8 cellular contexts compared by ENCODE assay signal in genomic region chr2:164495491-164496223, GRCh38.
A peak's percentile ranks its signal among the peaks of the same experiment; 100 is the strongest.
DNase-seq lines count a peak whose midpoint lies in the region; ATAC-seq and TF ChIP-seq lines count a peak whose summit lies in the region.

No MANE protein-coding gene starts in this region.

- CTCF ChIA-PET in HEK293T (lab: Yijun Ruan, JAX): no interaction called here

- no peak for ATAC-seq in HG03175 (IDR thresholded peaks at IDR 0.05; ENCODE audit: unreplicated experiment)

- DNase-seq in A172 (ENCODE audit: low spot score) (peak; percentile 78), HEK293T (ENCODE audit: extremely low spot score) (peak; percentile 50), amniotic epithelial cell (ENCODE audit: low read depth) (peak; percentile 52), iPS-NIHi7 (ENCODE audit: extremely low spot score) (peak; percentile 52), NCI-H510A treated with DMSO at 0.1 percent for 48 hours (lab: John Stamatoyannopoulos, UW) (no peak), T-helper 1 cell (no peak)
- no peak for DNase-seq in activated T-helper 2 cell treated with anti-CD3 and anti-CD28 coated beads, Interferon-gamma antibody, Interleukin-2, Interleukin-4, amounts not matched to agents 10 μg/mL and 5 μg/mL and 100 μg/mL, durations not matched to agents 14 hours and 24 hours and 36 hours (ENCODE audit: low spot score)

- H3K4me3 Mint-ChIP-seq in activated T-helper 2 cell treated with anti-CD3 and anti-CD28 coated beads, Interferon-gamma antibody, Interleukin-2, Interleukin-4, amounts not matched to agents 10 μg/mL and 5 μg/mL and 100 μg/mL, durations not matched to agents 14 hours and 24 hours and 36 hours (ENCODE audit: low read depth): no peak overlapping the region

- intact Hi-C loops in activated T-helper 2 cell treated with anti-CD3 and anti-CD28 coated beads, Interferon-gamma antibody, Interleukin-2, Interleukin-4, amounts not matched to agents 10 μg/mL and 5 μg/mL and 100 μg/mL, durations not matched to agents 14 hours and 24 hours and 36 hours (cut with micrococcal nuclease): no loop called here

- H3K4me1 Mint-ChIP-seq in activated T-helper 2 cell treated with anti-CD3 and anti-CD28 coated beads, Interferon-gamma antibody, Interleukin-2, Interleukin-4, amounts not matched to agents 10 μg/mL and 5 μg/mL and 100 μg/mL, durations not matched to agents 14 hours and 24 hours and 36 hours (ENCODE audit: low read depth): no peaks in the 10 kb centered on the region

- H3K36me3 Mint-ChIP-seq in activated T-helper 2 cell treated with anti-CD3 and anti-CD28 coated beads, Interferon-gamma antibody, Interleukin-2, Interleukin-4, amounts not matched to agents 10 μg/mL and 5 μg/mL and 100 μg/mL, durations not matched to agents 14 hours and 24 hours and 36 hours (ENCODE audit: low read depth): no peaks in the 10 kb centered on the region

- no peaks in the 10 kb centered on the region for H3K9me3 Mint-ChIP-seq in activated T-helper 2 cell treated with anti-CD3 and anti-CD28 coated beads, Interferon-gamma antibody, Interleukin-2, Interleukin-4, amounts not matched to agents 10 μg/mL and 5 μg/mL and 100 μg/mL, durations not matched to agents 14 hours and 24 hours and 36 hours

- H3K27ac Mint-ChIP-seq in activated T-helper 2 cell treated with anti-CD3 and anti-CD28 coated beads, Interferon-gamma antibody, Interleukin-2, Interleukin-4, amounts not matched to agents 10 μg/mL and 5 μg/mL and 100 μg/mL, durations not matched to agents 14 hours and 24 hours and 36 hours: no peak overlapping the region

- POLR2A ChIA-PET in HEK293T (lab: Yijun Ruan, JAX): no interaction called here

- no peaks in the 10 kb centered on the region for H3K27me3 Mint-ChIP-seq in activated T-helper 2 cell treated with anti-CD3 and anti-CD28 coated beads, Interferon-gamma antibody, Interleukin-2, Interleukin-4, amounts not matched to agents 10 μg/mL and 5 μg/mL and 100 μg/mL, durations not matched to agents 14 hours and 24 hours and 36 hours (ENCODE audit: low read depth)

TF ChIP-seq in HEK293T, 16 proteins besides CTCF, POLR2A, EP300 and RAD21:
- TF ChIP-seq FOXK2 (IDR thresholded peaks at IDR 0.05) (no peak), FOXA1 (IDR thresholded peaks at IDR 0.05) (no peak), LEF1 (IDR thresholded peaks at IDR 0.05; ENCODE audit: borderline replicate concordance) (no peak), ELF4 (IDR thresholded peaks at IDR 0.05) (no peak), ARNT (IDR thresholded peaks at IDR 0.05) (no peak)

Comparison
In these comparisons a context has a peak if more than half of its experiments do, and no peak if none do; other contexts are left out.
1. DNase-seq: peak in A172 (single experiment), HEK293T (single experiment), amniotic epithelial cell (single experiment) and iPS-NIHi7 (single experiment); none in activated T-helper 2 cell treated with anti-CD3 and anti-CD28 coated beads, Interferon-gamma antibody, Interleukin-2, Interleukin-4, amounts not matched to agents 10 μg/mL and 5 μg/mL and 100 μg/mL, durations not matched to agents 14 hours and 24 hours and 36 hours (single experiment), NCI-H510A treated with DMSO at 0.1 percent for 48 hours (single experiment) and T-helper 1 cell (0 of 5).